Comparison of ENCODE assay signal across 22 cellular contexts in genomic region chrX:135170877-135171519, GRCh38. TPM values are rescaled to one million over a fixed set of nuclear protein-coding genes. Genes with fewer than 3 reads are reported as not detected.
"Had no signal": no experiment of that assay in that cellular context is flagged by ENCODE, and none has a peak within 500 bp of the region (broad histone marks: within the 10 kb centered on the region; RNA-seq: fewer than 3 reads in every experiment).

CT55 (minus strand) TSS chrX:135171398; CDS start chrX:135171171, 227 bp downstream.

- H3K9me3 Mint-ChIP-seq: activated CD8-positive, alpha-beta T cell treated with anti-CD3 and anti-CD28 coated beads for 36 hours; activated naive CD4-positive, alpha-beta T cell treated with anti-CD3 and anti-CD28 coated beads, Interleukin-2, amount 50 U/mL, for 72 hours; activated T-cell treated with anti-CD3 and anti-CD28 coated beads, Interleukin-2, amount 50 U/mL, for 72 hours; neural progenitor cell had no signal

- H3K4me1 ChIP-seq: left lung, neural progenitor cell, right lobe of liver had no signal

- H3K36me3 ChIP-seq: cardiac muscle cell, left lung, neural progenitor cell, right lobe of liver had no signal

- H3K9me3 ChIP-seq: left lung, right lobe of liver had no signal

- H2AFZ ChIP-seq: neural progenitor cell had no signal

- H3K27ac ChIP-seq: cardiac muscle cell, dorsolateral prefrontal cortex, left lung, neural progenitor cell, right lobe of liver had no signal

- H3K27ac Mint-ChIP-seq: activated CD8-positive, alpha-beta T cell treated with anti-CD3 and anti-CD28 coated beads for 36 hours; activated naive CD4-positive, alpha-beta T cell treated with anti-CD3 and anti-CD28 coated beads, Interleukin-2, amount 50 U/mL, for 72 hours; activated T-cell treated with anti-CD3 and anti-CD28 coated beads, Interleukin-2, amount 50 U/mL, for 72 hours; naive B cell; neural progenitor cell had no signal

- H3K4me3 Mint-ChIP-seq: activated CD8-positive, alpha-beta T cell treated with anti-CD3 and anti-CD28 coated beads for 36 hours; activated T-cell treated with anti-CD3 and anti-CD28 coated beads, Interleukin-2, amount 50 U/mL, for 72 hours; neural progenitor cell had no signal

- H3K36me3 Mint-ChIP-seq: activated naive CD4-positive, alpha-beta T cell treated with anti-CD3 and anti-CD28 coated beads, Interleukin-2, amount 50 U/mL, for 72 hours; naive B cell; neural progenitor cell had no signal

- H3K4me2 ChIP-seq: neural progenitor cell, smooth muscle cell had no signal

- H3K4me1 Mint-ChIP-seq: naive B cell, neural progenitor cell had no signal

- H3K9ac ChIP-seq: neural progenitor cell had no signal

- DNase-seq: activated CD4-positive, alpha-beta T cell treated with anti-CD3 and anti-CD28 coated beads for 48 hours; activated CD8-positive, alpha-beta T cell treated with anti-CD3 and anti-CD28 coated beads for 36 hours; activated gamma-delta T cell; activated T-cell treated with anti-CD3 and anti-CD28 coated beads, Interleukin-2, amount 50 U/mL, for 72 hours; dorsolateral prefrontal cortex; kidney; mammary epithelial cell; naive B cell; right lobe of liver; stimulated activated CD4-positive, alpha-beta T cell treated with anti-CD3 and anti-CD28 coated beads, Interleukin-4, amount 100 ng/mL, for 4 hours; stimulated activated CD8-positive, alpha-beta memory T cell treated with anti-CD3 and anti-CD28 coated beads, Interleukin-4, amount 100 ng/mL, for 48 hours; stimulated activated naive CD8-positive, alpha-beta T cell treated with anti-CD3 and anti-CD28 coated beads, Interleukin-15, Interleukin-2, amounts not matched to agents 100 U/mL and 50 U/mL, for 24 hours; trophoblast cell had no signal

- H3K4me3 ChIP-seq: cardiac muscle cell, dorsolateral prefrontal cortex, left lung, neural progenitor cell, right lobe of liver, smooth muscle cell had no signal

- H3K27me3 ChIP-seq: cardiac muscle cell, left lung, neural progenitor cell, right lobe of liver had no signal

- ATAC-seq: activated CD8-positive, alpha-beta T cell treated with anti-CD3 and anti-CD28 coated beads for 36 hours; activated naive CD4-positive, alpha-beta T cell treated with anti-CD3 and anti-CD28 coated beads, Interleukin-2, amount 50 U/mL, for 72 hours; activated T-cell treated with anti-CD3 and anti-CD28 coated beads, Interleukin-2, amount 50 U/mL, for 72 hours; left lung; right lobe of liver; stimulated activated naive CD8-positive, alpha-beta T cell treated with anti-CD3 and anti-CD28 coated beads, Interleukin-15, Interleukin-2, amounts not matched to agents 100 U/mL and 50 U/mL, for 24 hours had no signal

RNA-seq across cellular contexts. Expression of gene CT55, which starts in this region (rescaled TPM):
- total RNA-seq: activated CD8-positive, alpha-beta T cell treated with anti-CD3 and anti-CD28 coated beads for 36 hours; activated naive CD4-positive, alpha-beta T cell treated with anti-CD3 and anti-CD28 coated beads, Interleukin-2, amount 50 U/mL, for 72 hours; activated T-cell treated with anti-CD3 and anti-CD28 coated beads, Interleukin-2, amount 50 U/mL, for 72 hours; cardiac muscle cell; kidney; left lung; mammary epithelial cell; mononuclear cell; osteocyte; pulmonary artery endothelial cell; right lobe of liver; smooth muscle cell had no signal
- polyA plus RNA-seq: cardiac muscle cell, esophagus, mammary epithelial cell, smooth muscle cell had no signal
